Comparison of ENCODE assay signal across 13 cellular contexts in genomic region chr7:36653011-36653670, GRCh38.
DNase-seq lines count a peak whose midpoint lies in the region; ATAC-seq and TF ChIP-seq lines count a peak whose summit lies in the region.
"Had no signal": no experiment of that assay in that cellular context is flagged by ENCODE, and none has a peak within 500 bp of the region (broad histone marks: within the 10 kb centered on the region; RNA-seq: fewer than 3 reads in every experiment).

No MANE protein-coding gene starts in this region.

- no peaks in the 10 kb centered on the region for H3K9me3 Mint-ChIP-seq in naive thymus-derived CD8-positive, alpha-beta T cell

- H3K27me3 Mint-ChIP-seq in naive thymus-derived CD8-positive, alpha-beta T cell = no peaks in the 10 kb centered on the region

- POLR2A ChIA-PET in naive thymus-derived CD8-positive, alpha-beta T cell (lab: Charles Lee) = interaction anchor here (0.8 to 3.2 kb wide), 4 partner anchors 9 to 23 kb away, joined by 3 to 15 read pairs (median 4); no protein-coding TSS in a partner anchor

- H3K27ac Mint-ChIP-seq in naive thymus-derived CD8-positive, alpha-beta T cell = peak overlapping the region in 7 of 10 donors; percentile 37 to 90 (median 75)

- H3K27me3 ChIP-seq in colonic mucosa = no peaks in the 10 kb centered on the region
- H3K27me3 ChIP-seq: upper lobe of left lung had no signal

- peaks cover 33 to 55% (median 41%) of the 10 kb centered on the region in 4 donors for H3K4me1 Mint-ChIP-seq in naive thymus-derived CD8-positive, alpha-beta T cell

- no peak overlapping the region for H3K9ac ChIP-seq in colonic mucosa (ENCODE audit: low read depth in 2 of 2, low read length in 2 of 2)

- intact Hi-C loops in colonic mucosa (cut with DNase I) = no loop called here

- no peak overlapping the region for H3K4me3 ChIP-seq in colonic mucosa
- H3K4me3 ChIP-seq: upper lobe of left lung had no signal

- peak overlapping the region in 1 of 10 donors; percentile 47 for H3K4me3 Mint-ChIP-seq in naive thymus-derived CD8-positive, alpha-beta T cell
- H3K4me3 Mint-ChIP-seq: CD14-positive monocyte had no signal

- no peaks in the 10 kb centered on the region for H3K9me3 ChIP-seq in colonic mucosa
- H3K9me3 ChIP-seq: upper lobe of left lung had no signal

- H3K27ac ChIP-seq in colonic mucosa = peak overlapping the region; percentile 31
- H3K27ac ChIP-seq: upper lobe of left lung, WERI-Rb-1 had no signal

- DNase-seq in Caki2 (ENCODE audit: low read depth) (peak; percentile 33), colonic mucosa (peak; percentile 37), OCI-M2 (lab: John Stamatoyannopoulos, UW; ENCODE audit: unreplicated experiment) (no peak), NCI-H128 (lab: John Stamatoyannopoulos, UW; ENCODE audit: unreplicated experiment) (no peak), AML-193 (lab: John Stamatoyannopoulos, UW) (no peak)
- DNase-seq in naive thymus-derived CD8-positive, alpha-beta T cell = no peak
- DNase-seq: cerebellar nuclear complex, NCI-H345, upper lobe of left lung, WERI-Rb-1 had no signal

- TF ChIP-seq EP300 in Ishikawa (IDR thresholded peaks at IDR 0.05; ENCODE audit: borderline replicate concordance) = peak; percentile 79

- TF ChIP-seq CTCF in colonic mucosa (IDR thresholded peaks at IDR 0.05) = no peak

- ATAC-seq in naive thymus-derived CD8-positive, alpha-beta T cell = no peak
- ATAC-seq in HG02840 (IDR thresholded peaks at IDR 0.05; ENCODE audit: low FRiP score, unreplicated experiment) = no peak

- H3K36me3 Mint-ChIP-seq in naive thymus-derived CD8-positive, alpha-beta T cell = peaks cover 10 to 84% (median 34%) of the 10 kb centered on the region in 3 donors

- in situ Hi-C loops in Caki2 (cut with HindIII; ENCODE audit: low pct_unique_long_range_greater_than_20kb, low sequenced_read_pairs) = no loop called here

- H3K4me1 ChIP-seq in colonic mucosa = no peaks in the 10 kb centered on the region
- H3K4me1 ChIP-seq: upper lobe of left lung had no signal

- H3K36me3 ChIP-seq in colonic mucosa = no peaks in the 10 kb centered on the region
- H3K36me3 ChIP-seq: upper lobe of left lung, WERI-Rb-1 had no signal

- TF ChIP-seq RAD21 in Ishikawa (IDR thresholded peaks at IDR 0.05; ENCODE audit: low read depth) = peak; percentile 14; the same call in 1 of the 2 replicates

TF ChIP-seq in Ishikawa, 13 proteins besides CTCF, POLR2A, EP300 and RAD21:
- TF ChIP-seq EGR1 (IDR thresholded peaks at IDR 0.05) = no peak
- no peak for TF ChIP-seq YY1 (IDR thresholded peaks at IDR 0.05; ENCODE audit: low read depth)
- peak; percentile 74 for TF ChIP-seq NFIC (IDR thresholded peaks at IDR 0.05)
- TF ChIP-seq CEBPB (IDR thresholded peaks at IDR 0.05) = peak; percentile 52; the same call in 1 of the 2 replicates
- TF ChIP-seq TEAD4 (IDR thresholded peaks at IDR 0.05) = peak; percentile 87
- peak; percentile 45; the same call in 1 of the 2 replicates for TF ChIP-seq MAX (IDR thresholded peaks at IDR 0.05)
- peak; percentile 82 for TF ChIP-seq FOXM1 (IDR thresholded peaks at IDR 0.05; ENCODE audit: borderline replicate concordance, low read depth)
- TF ChIP-seq REST (IDR thresholded peaks at IDR 0.05; ENCODE audit: low read depth) = no peak
- 0 out of 2 replicates have a peak, but pooled peaks have one; percentile 59 for TF ChIP-seq TCF12 (IDR thresholded peaks at IDR 0.05; ENCODE audit: low read depth)

Comparison
In these comparisons a context has a peak if more than half of its experiments do, and no peak if none do; other contexts are left out.
1. DNase-seq: peak in Caki2 (single experiment) and colonic mucosa (single experiment); none in naive thymus-derived CD8-positive, alpha-beta T cell (0 of 10), OCI-M2 (single experiment), NCI-H128 (single experiment) and AML-193 (0 of 2).